ENCODE assay signal across 18 cellular contexts in genomic region chr11:87353904-87354303, GRCh38.
"Had no signal": no experiment of that assay in that cellular context is flagged by ENCODE, and none has a peak within 500 bp of the region (broad histone marks: within the 10 kb centered on the region; RNA-seq: fewer than 3 reads in every experiment).

No MANE protein-coding gene starts in this region.

- H3K9me3 ChIP-seq: breast epithelium, tibial nerve, uterus had no signal

- DNase-seq: activated CD4-positive, CD25-positive, alpha-beta regulatory T cell treated with anti-CD3 and anti-CD28 coated beads, Interleukin-2, amount 50 U/mL, for 72 hours; activated CD8-positive, alpha-beta memory T cell treated with anti-CD3 and anti-CD28 coated beads for 24 hours; activated CD8-positive, alpha-beta memory T cell treated with anti-CD3 and anti-CD28 coated beads, Interleukin-2, amount 50 U/mL, for 48 hours; activated gamma-delta T cell; activated T-cell treated with anti-CD3 and anti-CD28 coated beads, Interleukin-2, amount 50 U/mL, for 72 hours; cerebellar nuclear complex; cortex of kidney; effector memory CD4-positive, alpha-beta T cell; stimulated activated CD4-positive, alpha-beta T cell treated with anti-CD3 and anti-CD28 coated beads, Interleukin-12 subunit alpha, Interleukin-12 subunit beta, amount 100 ng/mL, for 4 hours; stimulated activated CD4-positive, alpha-beta T cell treated with anti-CD3 and anti-CD28 coated beads, Interleukin-1b, Interleukin-23, amount 100 ng/mL, for 48 hours; stimulated activated naive CD4-positive, alpha-beta T cell treated with Interleukin-2 at 50 U/mL for 16 hours; substantia nigra; uterus had no signal

- H3K4me1 ChIP-seq: breast epithelium, uterus had no signal

- H3K27ac ChIP-seq: breast epithelium, hepatocyte, tibial nerve, uterus, VCaP had no signal

- H3K4me2 ChIP-seq: hepatocyte had no signal

- H2AFZ ChIP-seq: hepatocyte had no signal

- H3K36me3 ChIP-seq: breast epithelium, tibial nerve, uterus had no signal

- H3K79me2 ChIP-seq: hepatocyte had no signal

- H3K27me3 ChIP-seq: breast epithelium, hepatocyte, tibial nerve, uterus had no signal

- H3K4me3 ChIP-seq: breast epithelium, hepatocyte, lung, tibial nerve, uterus had no signal
